Comparison of ENCODE assay signal across 1 cellular context in genomic region chr5:72377920-72378635, GRCh38.
TF ChIP-seq lines count a peak whose summit lies in the region.

No MANE protein-coding gene starts in this region.

TF ChIP-seq in K562, 482 proteins besides CTCF, POLR2A, EP300 and RAD21:
- TF ChIP-seq E2F3 (CRISPR knock-in tag; IDR thresholded peaks at IDR 0.05) (no peak), CEBPB (tag; IDR thresholded peaks at IDR 0.05) (peak; percentile 49; the same call in 1 of the 2 replicates), KDM1A (IDR thresholded peaks at IDR 0.05) (0 out of 4 replicates have a peak, but pooled peaks have one; percentile 16 to 20), CEBPG (CRISPR knock-in tag; IDR thresholded peaks at IDR 0.05) (no peak), CEBPG (tag; conservative IDR thresholded peaks at IDR 0.05 in 1 of 2, IDR thresholded peaks at IDR 0.05 in 1 of 2) (peak in 1 of 2 experiments; percentile 37; a peak in 1 of 4 replicates), BCOR (IDR thresholded peaks at IDR 0.05) (peak; percentile 70), OTX1 (CRISPR knock-in tag; IDR thresholded peaks at IDR 0.05) (no peak), ZNF445 (CRISPR knock-in tag; IDR thresholded peaks at IDR 0.05; ENCODE audit: low read depth) (no peak), ZFP36 (IDR thresholded peaks at IDR 0.05; ENCODE audit: low read depth, low read length, partially characterized antibody) (peak; percentile 78), ZBTB1 (CRISPR knock-in tag; IDR thresholded peaks at IDR 0.05; ENCODE audit: borderline replicate concordance, low read depth) (no peak), PBX2 (CRISPR knock-in tag; IDR thresholded peaks at IDR 0.05; ENCODE audit: low read depth) (no peak), PBX2 (tag; conservative IDR thresholded peaks at IDR 0.05; ENCODE audit: low read depth) (no peak), HMGXB4 (CRISPR knock-in tag; IDR thresholded peaks at IDR 0.05) (no peak), U2AF1 (optimal IDR thresholded peaks at IDR 0.05; ENCODE audit: low read depth, low read length) (no peak), SNRNP70 (optimal IDR thresholded peaks at IDR 0.05; ENCODE audit: low read depth, low read length) (no peak), RBM25 (IDR thresholded peaks at IDR 0.05; ENCODE audit: low read depth, low read length, severe bottlenecking) (peak; percentile 97), ZNF79 (CRISPR knock-in tag; IDR thresholded peaks at IDR 0.05; ENCODE audit: low read depth) (no peak)
